ENCODE assay signal across 22 cellular contexts in the genomic region with DNA sequence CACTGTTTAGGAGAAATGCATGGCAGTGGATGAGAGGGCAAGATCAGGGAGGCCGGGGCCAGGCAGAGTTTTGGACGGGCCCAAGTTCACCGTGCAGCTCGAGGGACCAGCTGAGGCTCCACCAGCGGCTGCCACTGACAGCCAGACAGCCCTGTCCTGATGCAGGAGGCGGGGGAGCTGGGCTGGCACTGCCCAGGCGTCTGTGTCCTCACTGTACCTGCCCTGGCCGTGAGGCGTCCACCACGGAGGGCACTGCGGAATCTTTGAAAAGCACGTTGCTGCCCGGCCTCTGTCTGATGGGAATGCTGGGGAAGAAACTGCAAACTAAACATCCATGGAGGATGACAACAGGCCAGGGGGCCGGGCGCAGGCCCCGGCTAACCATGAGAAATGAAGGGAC. TPM values are rescaled to one million over a fixed set of nuclear protein-coding genes. Genes with fewer than 3 reads are reported as not detected.
DNase-seq lines count a peak whose midpoint lies in the region; ATAC-seq, FAIRE-seq and TF ChIP-seq lines count a peak whose summit lies in the region.
"Had no signal": no experiment of that assay in that cellular context is flagged by ENCODE, and none has a peak within 500 bp of the region (broad histone marks: within the 10 kb centered on the region; RNA-seq: fewer than 3 reads in every experiment).

No MANE protein-coding gene starts in this region.

- H2BK20ac ChIP-seq in H9 (ENCODE audit: low read depth, low read length, poor library complexity, severe bottlenecking) = no peak overlapping the region

- H4K5ac ChIP-seq in H9 (ENCODE audit: insufficient read length, low read depth, low read length) = no peak overlapping the region

- H3K27ac Mint-ChIP-seq in activated naive CD4-positive, alpha-beta T cell treated with anti-CD3 and anti-CD28 coated beads for 36 hours = peak overlapping the region; percentile 9
- peak overlapping the region; percentile 79 for H3K27ac Mint-ChIP-seq in T-helper 17 cell
- H3K27ac Mint-ChIP-seq in stimulated activated naive B cell treated with anti-CD40 and anti-IgM and Interleukin-4, amounts not matched to agents 10 μg/mL and 1 μg/mL and 100 μg/mL, for 72 hours = peak overlapping the region; percentile 22
- no peak overlapping the region; a peak in 1 of 7 replicates for H3K27ac Mint-ChIP-seq in H9
- H3K27ac Mint-ChIP-seq: CD4-positive, alpha-beta T cell had no signal

- no peaks in the 10 kb centered on the region for H3K9me1 ChIP-seq in K562 (ENCODE audit: control insufficient read depth, insufficient read depth, low read length)

- CTCF ChIA-PET in activated naive CD4-positive, alpha-beta T cell treated with anti-CD3 and anti-CD28 coated beads for 36 hours (lab: Charles Lee) = interaction anchor here (0.9 to 1.1 kb wide), 2 partner anchors 11 to 14 kb away, joined by 3 read pairs; no protein-coding TSS in a partner anchor
- CTCF ChIA-PET in K562 (lab: Yijun Ruan, JAX; ENCODE audit: low intra/inter-chr PET ratio) = no interaction called here

- intact Hi-C loops in activated naive CD4-positive, alpha-beta T cell treated with anti-CD3 and anti-CD28 coated beads for 36 hours (cut with micrococcal nuclease) = no loop called here
- intact Hi-C loops in K562 (cut with micrococcal nuclease) = no loop called here

- ATAC-seq in T-helper 17 cell = no peak
- ATAC-seq in K562 = no peak
- no peak for ATAC-seq in stimulated activated naive B cell treated with anti-CD40 and anti-IgM and Interleukin-4, amounts not matched to agents 10 μg/mL and 1 μg/mL and 100 μg/mL, for 72 hours (replicated peaks)

- TF ChIP-seq POLR2A in K562 (conservative IDR thresholded peaks at IDR 0.05) = no peak

- H3K9me3 ChIP-seq in T-helper 17 cell (ENCODE audit: control insufficient read depth, low read length, poor library complexity, severe bottlenecking) = no peaks in the 10 kb centered on the region
- H3K9me3 ChIP-seq in K562 (replicated peaks; ENCODE audit: control insufficient read depth, insufficient read depth, low read depth, low read length) = no peaks in the 10 kb centered on the region
- no peaks in the 10 kb centered on the region for H3K9me3 ChIP-seq in H9 (ENCODE audit: control insufficient read depth, low read depth, low read length)
- H3K9me3 ChIP-seq: Caco-2, MG63 had no signal

- no peak overlapping the region for H3K4ac ChIP-seq in H9 (ENCODE audit: low read depth, low read length)

- H3K4me1 Mint-ChIP-seq in activated naive CD4-positive, alpha-beta T cell treated with anti-CD3 and anti-CD28 coated beads for 36 hours (ENCODE audit: low read depth) = peaks cover under 1% of the 10 kb centered on the region
- H3K4me1 Mint-ChIP-seq in T-helper 17 cell (peaks cover 9% of the 10 kb centered on the region), H9 (no peaks in the 10 kb centered on the region)
- H3K4me1 Mint-ChIP-seq in stimulated activated naive B cell treated with anti-CD40 and anti-IgM and Interleukin-4, amounts not matched to agents 10 μg/mL and 1 μg/mL and 100 μg/mL, for 72 hours = peaks cover 9 to 13% of the 10 kb centered on the region in 2 donors

- H3K79me1 ChIP-seq in H9 (ENCODE audit: insufficient read depth, low read depth, low read length, poor library complexity, severe bottlenecking) = no peaks in the 10 kb centered on the region

- H2AK5ac ChIP-seq in H9 (ENCODE audit: insufficient read length, low read length) = no peak overlapping the region

- in situ Hi-C loops in K562 (cut with MboI) = no loop called here

- no peak for TF ChIP-seq EP300 in K562 (IDR thresholded peaks at IDR 0.05; ENCODE audit: low read length)

- DNase-seq in activated naive CD4-positive, alpha-beta T cell treated with anti-CD3 and anti-CD28 coated beads for 36 hours = no peak
- DNase-seq in activated naive CD4-positive, alpha-beta T cell (lab: John Stamatoyannopoulos, UW) = no peak
- DNase-seq in T-helper 17 cell = no peak
- no peak for DNase-seq in K562 (ENCODE audit: extremely low read depth in 1 of 4, low spot score in 3 of 4)
- no peak for DNase-seq in stimulated activated naive B cell treated with anti-CD40 and anti-IgM and Interleukin-4, amounts not matched to agents 10 μg/mL and 1 μg/mL and 100 μg/mL, for 72 hours
- no peak for DNase-seq in GM19239 (ENCODE audit: insufficient read length, low spot score)
- no peak for DNase-seq in NCI-H2196 (lab: John Stamatoyannopoulos, UW; ENCODE audit: unreplicated experiment)
- no peak for DNase-seq in H9
- DNase-seq: Caco-2; CD4-positive, alpha-beta T cell; DMS153; GF-D8; Kasumi-1; MG63; NCI-H1092 treated with DMSO at 0.1 percent for 48 hours; NCI-H2081 treated with DMSO at 0.1 percent for 48 hours; SHP77 had no signal

- H3K4me1 ChIP-seq in K562 (replicated peaks in 1 of 2; ENCODE audit: control insufficient read depth in 2 of 2, insufficient read depth in 2 of 2, low read length in 2 of 2) = peaks cover 0 to 11% of the 10 kb centered on the region in 2 experiments; a peak in 1 of 5 replicates
- H3K4me1 ChIP-seq in H9 (ENCODE audit: insufficient read depth, low read length) = no peaks in the 10 kb centered on the region
- H3K4me1 ChIP-seq: Caco-2 had no signal

- no peak overlapping the region for H3K18ac ChIP-seq in H9 (ENCODE audit: insufficient read length, low read depth, low read length)

- peaks cover 91% of the 10 kb centered on the region for H3K36me3 ChIP-seq in K562 (ENCODE audit: control insufficient read depth, insufficient read depth, low read length)

- H3K27ac ChIP-seq in K562 (ENCODE audit: extremely low read depth, low read depth, low read length) = no peak overlapping the region
- no peak overlapping the region for H3K27ac ChIP-seq in H9 (ENCODE audit: insufficient read length, low read depth, low read length)
- H3K27ac ChIP-seq: SK-N-MC had no signal

- H2BK15ac ChIP-seq in H9 (ENCODE audit: low read depth, low read length) = no peak overlapping the region

- TF ChIP-seq CTCF in K562 (IDR thresholded peaks at IDR 0.05 in 2 of 3, conservative IDR thresholded peaks at IDR 0.05 in 1 of 3; ENCODE audit: insufficient read depth in 2 of 3, low read depth in 1 of 3, low read length in 3 of 3) (no peak), H9 (conservative IDR thresholded peaks at IDR 0.05) (no peak)

- H3K27me3 ChIP-seq in K562 (ENCODE audit: control insufficient read depth in 2 of 2, insufficient read depth in 2 of 2, low read length in 2 of 2) (no peaks in the 10 kb centered on the region), H9 (ENCODE audit: insufficient read depth, low read length) (no peaks in the 10 kb centered on the region)
- H3K27me3 ChIP-seq: MG63 had no signal

- H3K4me3 ChIP-seq in K562 = no peak overlapping the region
- H3K4me3 ChIP-seq: MG63, SK-N-MC had no signal

- no peaks in the 10 kb centered on the region for H3K23me2 ChIP-seq in H9 (ENCODE audit: insufficient read length, low read depth, low read length, poor library complexity, severe bottlenecking)

- no TSS peak for BruUV-seq in K562 (replicated peaks; lab: Mats Ljungman, UMichigan)

- no peak overlapping the region for H3K56ac ChIP-seq in H9 (ENCODE audit: insufficient read length, low read depth, low read length)

- H3K27me3 Mint-ChIP-seq in activated naive CD4-positive, alpha-beta T cell treated with anti-CD3 and anti-CD28 coated beads for 36 hours (ENCODE audit: low read depth) = no peaks in the 10 kb centered on the region
- H3K27me3 Mint-ChIP-seq in T-helper 17 cell (no peaks in the 10 kb centered on the region), H9 (ENCODE audit: low read depth) (no peaks in the 10 kb centered on the region)
- H3K27me3 Mint-ChIP-seq in stimulated activated naive B cell treated with anti-CD40 and anti-IgM and Interleukin-4, amounts not matched to agents 10 μg/mL and 1 μg/mL and 100 μg/mL, for 72 hours = no peaks in the 10 kb centered on the region
- H3K27me3 Mint-ChIP-seq: CD4-positive, alpha-beta T cell; IgD-negative memory B cell had no signal

- H3K9ac ChIP-seq in K562 (ENCODE audit: insufficient read depth in 1 of 2, low read depth in 2 of 2, low read length in 2 of 2) (peak overlapping the region in 1 of 2 experiments; percentile 15; a peak in 1 of 4 replicates), H9 (ENCODE audit: extremely low read depth, insufficient read length, low read length) (no peak overlapping the region)

- WGBS in K562 (ENCODE audit: insufficient coverage, low coverage, missing lambda C conversion rate) = 90% methylated on average over 13 of the region's 16 CpGs
- no CpG with 5 or more reads among the region's 16 CpGs for WGBS in H9 (ENCODE audit: extremely low coverage, insufficient read length, low lambda C conversion rate)

- H3K36me3 Mint-ChIP-seq in activated naive CD4-positive, alpha-beta T cell treated with anti-CD3 and anti-CD28 coated beads for 36 hours (ENCODE audit: low read depth) = peaks cover 24% of the 10 kb centered on the region
- H3K36me3 Mint-ChIP-seq in T-helper 17 cell (ENCODE audit: low read depth) = peaks cover 8% of the 10 kb centered on the region
- H3K36me3 Mint-ChIP-seq in stimulated activated naive B cell treated with anti-CD40 and anti-IgM and Interleukin-4, amounts not matched to agents 10 μg/mL and 1 μg/mL and 100 μg/mL, for 72 hours = peaks cover 45 to 46% of the 10 kb centered on the region in 2 donors
- H3K36me3 Mint-ChIP-seq in H9 (ENCODE audit: insufficient read depth in 1 of 3, low read depth in 3 of 3) = peaks cover 42 to 74% (median 69%) of the 10 kb centered on the region in 3 experiments

- no peak for FAIRE-seq in K562 (lab: Jason Lieb, UNC)
- FAIRE-seq in GM19239 (lab: Jason Lieb, UNC) = no peak
- FAIRE-seq: A204.1, H1, HTR-8/SVneo had no signal

- H4K20me1 ChIP-seq in K562 (replicated peaks; ENCODE audit: control insufficient read depth, insufficient read depth, low read length) = no peaks in the 10 kb centered on the region
- H4K20me1 ChIP-seq in H9 (ENCODE audit: control insufficient read depth, insufficient read depth, insufficient read length) = no peaks in the 10 kb centered on the region

- H3K14ac ChIP-seq in H9 (ENCODE audit: insufficient read depth, low read length) = no peak overlapping the region

- no peak overlapping the region for H4K8ac ChIP-seq in H9 (replicated peaks; ENCODE audit: insufficient read length, low read depth, low read length)

- no peak overlapping the region for H3T11ph ChIP-seq in H9 (ENCODE audit: low read length)

- POLR2A ChIA-PET in K562 (lab: Yijun Ruan, JAX) = interaction anchor here (0.8 to 1.1 kb wide), 3 partner anchors 12 to 76 kb away, joined by 3 to 4 read pairs (median 4); no protein-coding TSS in a partner anchor

- H2BK120ac ChIP-seq in H9 (ENCODE audit: low read depth, low read length, poor library complexity, severe bottlenecking) = no peak overlapping the region

- H3K4me3 Mint-ChIP-seq in activated naive CD4-positive, alpha-beta T cell treated with anti-CD3 and anti-CD28 coated beads for 36 hours = no peak overlapping the region
- H3K4me3 Mint-ChIP-seq in T-helper 17 cell (no peak overlapping the region), H9 (no peak overlapping the region)
- no peak overlapping the region for H3K4me3 Mint-ChIP-seq in stimulated activated naive B cell treated with anti-CD40 and anti-IgM and Interleukin-4, amounts not matched to agents 10 μg/mL and 1 μg/mL and 100 μg/mL, for 72 hours
- H3K4me3 Mint-ChIP-seq: CD4-positive, alpha-beta T cell had no signal

- TF ChIP-seq RAD21 in K562 (CRISPR knock-in tag; conservative IDR thresholded peaks at IDR 0.05 in 1 of 2, IDR thresholded peaks at IDR 0.05 in 1 of 2) = no peak

- H3K4me2 ChIP-seq in K562 (ENCODE audit: insufficient read depth, low read length) = no peak overlapping the region
- H3K4me2 ChIP-seq in H9 (ENCODE audit: insufficient read depth, insufficient read length, low read length) = no peak overlapping the region

- no peak overlapping the region for H3K23ac ChIP-seq in H9 (ENCODE audit: insufficient read length, low read depth, low read length)

- H2AFZ ChIP-seq in K562 (ENCODE audit: low read depth, low read length) = no peak overlapping the region
- H2AFZ ChIP-seq in H9 (ENCODE audit: low read length) = no peak overlapping the region

- no peak overlapping the region for H2BK12ac ChIP-seq in H9 (ENCODE audit: insufficient read length, low read depth, low read length)

- H2BK5ac ChIP-seq in H9 (ENCODE audit: insufficient read length, low read length) = no peak overlapping the region

- no peak overlapping the region for H4K91ac ChIP-seq in H9 (ENCODE audit: insufficient read length, low read depth, low read length)

- H3K79me2 ChIP-seq in K562 (ENCODE audit: control insufficient read depth, insufficient read depth, low read length) (no peaks in the 10 kb centered on the region), H9 (ENCODE audit: insufficient read depth, low read length) (no peaks in the 10 kb centered on the region)

- H3K9me3 Mint-ChIP-seq in activated naive CD4-positive, alpha-beta T cell treated with anti-CD3 and anti-CD28 coated beads for 36 hours = no peaks in the 10 kb centered on the region
- no peaks in the 10 kb centered on the region for H3K9me3 Mint-ChIP-seq in stimulated activated naive B cell treated with anti-CD40 and anti-IgM and Interleukin-4, amounts not matched to agents 10 μg/mL and 1 μg/mL and 100 μg/mL, for 72 hours
- no peaks in the 10 kb centered on the region for H3K9me3 Mint-ChIP-seq in H9
- H3K9me3 Mint-ChIP-seq: CD4-positive, alpha-beta T cell; IgD-negative memory B cell had no signal

RNA-seq across cellular contexts. Expression of a gene that starts 35.5 kb away (rescaled TPM):
- 10 to 100 TPM; 50.1 to 51.0 TPM for total RNA-seq in activated naive CD4-positive, alpha-beta T cell treated with anti-CD3 and anti-CD28 coated beads for 36 hours
- total RNA-seq in T-helper 17 cell (10 to 100 TPM; 42.9 to 45.8 TPM), K562 (2014; rRNA removed) (41.4 and 54.7 TPM in 2 replicates), K562 (2014; rRNA removed; fragmentation: Illumina TruSeq; extraction: Trizol) (42.1 and 43.7 TPM in 2 replicates), K562 (2015; rRNA removed; fragmentation: Illumina TruSeq; extraction: Trizol) (44.8 and 46.3 TPM in 2 replicates), K562 (2021) (41.3 and 41.8 TPM in 2 replicates), H9 (2021) (54.5 and 58.0 TPM in 2 replicates)
- 83.0 and 125 TPM in 2 replicates for total RNA-seq in K562 (2011; cell fraction: chromatin; rRNA removed; ENCODE audit: low replicate concordance)
- 43.8 and 49.2 TPM in 2 replicates for total RNA-seq in K562 (2011; cell fraction: nucleolus; rRNA removed)
- total RNA-seq in K562 (2011; cell fraction: nucleoplasm; rRNA removed) = 74.2 and 88.2 TPM in 2 replicates
- polyA plus RNA-seq in K562 (2011; rRNA removed) (40.0 and 48.7 TPM in 2 replicates), K562 (2014; fragmentation: Illumina TruSeq; extraction: Trizol) (41.4 and 44.9 TPM in 2 replicates), K562 (2014; fragmentation: Nextera tagmentation; extraction: Ambion mirVana) (10 to 100 TPM; 32.8 to 42.2 TPM), K562 (2014; rRNA removed) (48.2 and 49.7 TPM in 2 replicates)
- polyA plus RNA-seq in K562 (2011; cell fraction: cytosol; rRNA removed) = 36.5 and 40.9 TPM in 2 replicates
- polyA plus RNA-seq in K562 (2011; cell fraction: nucleus; rRNA removed) = 30.1 and 32.3 TPM in 2 replicates
- polyA plus RNA-seq in K562 (2012) = 39.9 and 53.5 TPM in 2 replicates
- 42.6 and 46.0 TPM in 2 replicates for polyA minus RNA-seq in K562 (2011; rRNA and poly(A)+ RNA removed)
- 25.9 and 26.8 TPM in 2 replicates for polyA minus RNA-seq in K562 (2011; cell fraction: cytosol; rRNA and poly(A)+ RNA removed)
- 27.2 and 34.8 TPM in 2 replicates for polyA minus RNA-seq in K562 (2011; cell fraction: nucleus; rRNA and poly(A)+ RNA removed)

Comparison
In these comparisons a context has a peak if more than half of its experiments do, and no peak if none do; other contexts are left out.
1. H3K27ac Mint-ChIP-seq: peak in activated naive CD4-positive, alpha-beta T cell treated with anti-CD3 and anti-CD28 coated beads for 36 hours (single experiment), T-helper 17 cell (single experiment) and stimulated activated naive B cell treated with anti-CD40 and anti-IgM and Interleukin-4, amounts not matched to agents 10 μg/mL and 1 μg/mL and 100 μg/mL, for 72 hours (single experiment); none in H9 (0 of 3).